In the genomic region with DNA sequence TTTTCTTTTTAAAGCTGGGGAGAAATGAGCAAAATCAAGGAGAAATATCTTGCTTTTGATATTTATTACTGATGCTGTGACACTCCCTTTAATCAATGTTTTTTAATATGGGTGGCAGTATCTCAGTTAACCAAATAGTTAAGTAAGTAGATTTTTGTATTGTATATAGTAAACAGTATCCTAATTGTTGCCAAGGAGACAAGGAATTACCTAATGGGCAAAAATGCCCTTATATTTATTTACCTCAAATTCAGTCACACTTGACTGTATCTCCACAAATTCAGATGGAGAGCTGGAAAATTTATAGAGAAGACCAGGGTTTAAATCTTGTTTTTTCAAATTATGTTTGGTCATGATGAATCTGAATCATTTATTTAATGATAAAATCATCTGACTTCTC, we compare ENCODE assay signal across 11 cellular contexts. TPM values are rescaled to one million over a fixed set of nuclear protein-coding genes. Genes with fewer than 3 reads are reported as not detected.
DNase-seq lines count a peak whose midpoint lies in the region; ATAC-seq and TF ChIP-seq lines count a peak whose summit lies in the region.
"Had no signal": no experiment of that assay in that cellular context is flagged by ENCODE, and none has a peak within 500 bp of the region (broad histone marks: within the 10 kb centered on the region; RNA-seq: fewer than 3 reads in every experiment).

No MANE protein-coding gene starts in this region.

- ATAC-seq in activated T-helper 17 cell treated with anti-CD3 and anti-CD28 coated beads, Interleukin-2, amount 50 U/mL, for 72 hours (replicated peaks): no peak
- no peak for ATAC-seq in stimulated activated memory B cell treated with anti-CD40 and anti-IgM and Interleukin-4, amounts not matched to agents 10 μg/mL and 1 μg/mL and 100 μg/mL, for 72 hours
- no peak for ATAC-seq in HG03280 (IDR thresholded peaks at IDR 0.05; ENCODE audit: unreplicated experiment)

- H3K4me3 Mint-ChIP-seq in activated CD4-positive, alpha-beta T cell treated with anti-CD3 and anti-CD28 coated beads, Interleukin-2, amount 10 ng/mL, durations not matched to agents 7 days and 5 days: no peak overlapping the region
- H3K4me3 Mint-ChIP-seq in activated T-helper 17 cell treated with anti-CD3 and anti-CD28 coated beads, Interleukin-2, amount 50 U/mL, for 72 hours: peak overlapping the region; percentile 64
- H3K4me3 Mint-ChIP-seq in stimulated activated memory B cell treated with anti-CD40 and anti-IgM and Interleukin-4, amounts not matched to agents 10 μg/mL and 1 μg/mL and 100 μg/mL, for 72 hours: no peak overlapping the region

- no peak overlapping the region for H3K4me2 ChIP-seq in hepatocyte

- no peak for TF ChIP-seq CTCF in hepatocyte (IDR thresholded peaks at IDR 0.05; ENCODE audit: poor library complexity)

- H3K79me2 ChIP-seq in hepatocyte: peaks cover 96% of the 10 kb centered on the region

- peak overlapping the region; percentile 4 for H3K27ac ChIP-seq in hepatocyte
- H3K27ac ChIP-seq: SJCRH30 had no signal

- CTCF ChIA-PET in activated CD4-positive, alpha-beta T cell treated with anti-CD3 and anti-CD28 coated beads, Interleukin-2, amount 10 ng/mL, durations not matched to agents 7 days and 5 days (lab: Charles Lee): interaction anchor here (0.6 to 1.0 kb wide), 4 partner anchors 19 to 95 kb away, joined by 3 to 5 read pairs (median 3); no protein-coding TSS in a partner anchor

- POLR2A ChIA-PET in activated CD4-positive, alpha-beta T cell treated with anti-CD3 and anti-CD28 coated beads, Interleukin-2, amount 10 ng/mL, durations not matched to agents 7 days and 5 days (lab: Charles Lee): no interaction called here

- H3K36me3 ChIP-seq in hepatocyte (replicated peaks; ENCODE audit: insufficient read depth, low read depth): peaks cover 6% of the 10 kb centered on the region

- H3K4me1 Mint-ChIP-seq in activated CD4-positive, alpha-beta T cell treated with anti-CD3 and anti-CD28 coated beads, Interleukin-2, amount 10 ng/mL, durations not matched to agents 7 days and 5 days: peaks cover 70% of the 10 kb centered on the region
- H3K4me1 Mint-ChIP-seq in activated T-helper 17 cell treated with anti-CD3 and anti-CD28 coated beads, Interleukin-2, amount 50 U/mL, for 72 hours: peaks cover 32% of the 10 kb centered on the region
- peaks cover 45% of the 10 kb centered on the region for H3K4me1 Mint-ChIP-seq in stimulated activated memory B cell treated with anti-CD40 and anti-IgM and Interleukin-4, amounts not matched to agents 10 μg/mL and 1 μg/mL and 100 μg/mL, for 72 hours

- H3K9me3 ChIP-seq in hepatocyte (ENCODE audit: low read depth): no peaks in the 10 kb centered on the region
- H3K9me3 ChIP-seq: SJCRH30 had no signal

- peaks cover 81% of the 10 kb centered on the region for H3K36me3 Mint-ChIP-seq in activated CD4-positive, alpha-beta T cell treated with anti-CD3 and anti-CD28 coated beads, Interleukin-2, amount 10 ng/mL, durations not matched to agents 7 days and 5 days (ENCODE audit: low read depth)
- peaks cover 98% of the 10 kb centered on the region for H3K36me3 Mint-ChIP-seq in activated T-helper 17 cell treated with anti-CD3 and anti-CD28 coated beads, Interleukin-2, amount 50 U/mL, for 72 hours (ENCODE audit: low read depth)
- peaks cover 70% of the 10 kb centered on the region for H3K36me3 Mint-ChIP-seq in stimulated activated memory B cell treated with anti-CD40 and anti-IgM and Interleukin-4, amounts not matched to agents 10 μg/mL and 1 μg/mL and 100 μg/mL, for 72 hours

- H3K27me3 ChIP-seq in hepatocyte: no peaks in the 10 kb centered on the region
- H3K27me3 ChIP-seq: SJCRH30 had no signal

- no peaks in the 10 kb centered on the region for H3K9me2 ChIP-seq in hepatocyte (replicated peaks; ENCODE audit: insufficient read depth)

- no peak overlapping the region for H2AFZ ChIP-seq in hepatocyte

- no peaks in the 10 kb centered on the region for H3K27me3 Mint-ChIP-seq in activated CD4-positive, alpha-beta T cell treated with anti-CD3 and anti-CD28 coated beads, Interleukin-2, amount 10 ng/mL, durations not matched to agents 7 days and 5 days
- no peaks in the 10 kb centered on the region for H3K27me3 Mint-ChIP-seq in activated T-helper 17 cell treated with anti-CD3 and anti-CD28 coated beads, Interleukin-2, amount 50 U/mL, for 72 hours
- no peaks in the 10 kb centered on the region for H3K27me3 Mint-ChIP-seq in stimulated activated memory B cell treated with anti-CD40 and anti-IgM and Interleukin-4, amounts not matched to agents 10 μg/mL and 1 μg/mL and 100 μg/mL, for 72 hours

- no peak overlapping the region for H3K4me3 ChIP-seq in hepatocyte
- H3K4me3 ChIP-seq: SJCRH30 had no signal

- H3K27ac Mint-ChIP-seq in activated CD4-positive, alpha-beta T cell treated with anti-CD3 and anti-CD28 coated beads, Interleukin-2, amount 10 ng/mL, durations not matched to agents 7 days and 5 days: peak overlapping the region; percentile 34
- peak overlapping the region; percentile 75 for H3K27ac Mint-ChIP-seq in activated T-helper 17 cell treated with anti-CD3 and anti-CD28 coated beads, Interleukin-2, amount 50 U/mL, for 72 hours
- H3K27ac Mint-ChIP-seq in stimulated activated memory B cell treated with anti-CD40 and anti-IgM and Interleukin-4, amounts not matched to agents 10 μg/mL and 1 μg/mL and 100 μg/mL, for 72 hours: peak overlapping the region; percentile 59

- H3K9me3 Mint-ChIP-seq in activated CD4-positive, alpha-beta T cell treated with anti-CD3 and anti-CD28 coated beads, Interleukin-2, amount 10 ng/mL, durations not matched to agents 7 days and 5 days: peaks cover 12% of the 10 kb centered on the region
- H3K9me3 Mint-ChIP-seq in activated T-helper 17 cell treated with anti-CD3 and anti-CD28 coated beads, Interleukin-2, amount 50 U/mL, for 72 hours: peaks cover 8% of the 10 kb centered on the region
- peaks cover 7% of the 10 kb centered on the region for H3K9me3 Mint-ChIP-seq in stimulated activated memory B cell treated with anti-CD40 and anti-IgM and Interleukin-4, amounts not matched to agents 10 μg/mL and 1 μg/mL and 100 μg/mL, for 72 hours

- H4K20me1 ChIP-seq in hepatocyte (ENCODE audit: insufficient read depth, poor library complexity, severe bottlenecking): peaks cover 33% of the 10 kb centered on the region

- H3K4me1 ChIP-seq in hepatocyte (ENCODE audit: insufficient read depth): no peaks in the 10 kb centered on the region
- H3K4me1 ChIP-seq: SJCRH30 had no signal

- DNase-seq in activated CD4-positive, alpha-beta T cell treated with anti-CD3 and anti-CD28 coated beads, Interleukin-2, amount 10 ng/mL, durations not matched to agents 7 days and 5 days: no peak
- no peak for DNase-seq in activated CD4-positive, alpha-beta T cell treated with anti-CD3 and anti-CD28 coated beads for 48 hours
- DNase-seq in hepatocyte (ENCODE audit: low spot score): no peak
- DNase-seq in NCI-H526 treated with DMSO at 0.1 percent for 48 hours (lab: John Stamatoyannopoulos, UW): no peak
- DNase-seq in mesenteric fat pad (ENCODE audit: low spot score): no peak
- DNase-seq: head of caudate nucleus, NCI-H226, SJCRH30 had no signal

RNA-seq across cellular contexts. Expression of a gene that starts 3.6 kb away (rescaled TPM):
- 100 to 1,000 TPM; 129 to 148 TPM for total RNA-seq in activated CD4-positive, alpha-beta T cell treated with anti-CD3 and anti-CD28 coated beads, Interleukin-2, amount 10 ng/mL, durations not matched to agents 7 days and 5 days
- 100 to 1,000 TPM; 159 to 357 TPM for total RNA-seq in activated T-helper 17 cell treated with anti-CD3 and anti-CD28 coated beads, Interleukin-2, amount 50 U/mL, for 72 hours
- total RNA-seq in hepatocyte (101 and 133 TPM in 2 replicates), mesenteric fat pad (90.9 TPM)
- 49.3 and 68.3 TPM in 2 replicates for polyA plus RNA-seq in hepatocyte
